ENCODE assay signal across 10 cellular contexts in genomic region chr3:133979553-133979952, GRCh38. TPM values are rescaled to one million over a fixed set of nuclear protein-coding genes. Genes with fewer than 3 reads are reported as not detected.
"Had no signal": no experiment of that assay in that cellular context is flagged by ENCODE, and none has a peak within 500 bp of the region (broad histone marks: within the 10 kb centered on the region; RNA-seq: fewer than 3 reads in every experiment).

No MANE protein-coding gene starts in this region.

- DNase-seq: activated CD4-positive, alpha-beta memory T cell treated with anti-CD3 and anti-CD28 coated beads for 36 hours; activated naive CD4-positive, alpha-beta T cell treated with Interleukin-2 at 50 U/mL for 16 hours; central memory CD4-positive, alpha-beta T cell; cortex of kidney; foreskin fibroblast; head of caudate nucleus; T-helper 9 cell had no signal

- H3K4me3 ChIP-seq: tibial nerve had no signal

- H3K36me3 ChIP-seq: tibial nerve had no signal

- H3K9me3 ChIP-seq: tibial nerve had no signal

- H3K27ac ChIP-seq: tibial nerve, VCaP had no signal

- H3K27me3 ChIP-seq: tibial nerve had no signal

- H3K4me1 ChIP-seq: tibial nerve had no signal

RNA-seq across cellular contexts. Expression of gene SLCO2A1, which starts 50.2 kb away (rescaled TPM):
- total RNA-seq: activated CD4-positive, alpha-beta memory T cell treated with anti-CD3 and anti-CD28 coated beads for 36 hours had no signal
- polyA plus RNA-seq: neural cell had no signal
